1 cellular context compared by ENCODE assay signal in the genomic region with DNA sequence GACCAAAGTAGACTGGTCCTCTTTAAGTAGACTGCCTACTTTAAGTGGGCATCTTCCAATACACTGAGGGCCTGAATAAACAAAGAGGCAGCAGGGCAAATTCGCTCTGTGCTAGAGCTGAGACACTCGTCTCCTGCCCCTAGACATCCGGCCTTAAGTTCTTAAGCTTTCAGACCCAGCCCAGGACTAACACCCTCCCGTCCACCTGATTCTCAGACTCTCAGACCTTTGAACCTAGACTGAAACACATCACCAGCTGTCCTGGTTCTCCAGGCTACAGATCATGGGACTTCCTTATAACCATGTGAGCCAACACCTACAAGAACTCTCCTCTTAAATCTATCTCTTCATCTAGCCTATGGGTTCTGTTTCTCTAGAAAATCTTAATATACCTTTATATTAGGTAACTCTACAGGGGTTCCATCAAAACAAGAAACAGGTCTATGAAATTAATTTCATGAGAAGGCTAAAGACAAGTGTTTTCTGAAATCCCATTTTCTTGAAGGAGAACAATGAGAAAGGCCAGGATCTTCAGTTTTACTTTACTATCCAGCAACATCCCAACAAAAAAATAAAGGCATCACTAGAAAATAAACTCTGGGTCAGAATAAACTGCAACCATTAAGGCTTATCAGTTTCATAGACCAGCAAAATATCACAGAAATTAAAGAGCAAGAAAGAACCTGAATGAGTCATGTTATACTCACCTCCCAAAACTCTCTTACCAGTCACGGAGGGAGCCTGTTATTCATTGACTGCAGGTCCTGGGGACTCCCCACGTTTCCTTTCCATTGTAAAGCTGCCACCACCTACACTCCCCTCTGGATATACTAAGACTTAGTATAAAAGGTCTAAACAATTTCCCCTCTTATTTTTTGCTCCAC.
TF ChIP-seq lines count a peak whose summit lies in the region.

No MANE protein-coding gene starts in this region.

TF ChIP-seq in SK-N-SH treated with all-trans-retinoic acid at 6 μM for 48 hours, 23 proteins besides CTCF, POLR2A, EP300 and RAD21 (continued from another document):
- TF ChIP-seq ZC3H10 (CRISPR knock-in tag; IDR thresholded peaks at IDR 0.05), result no peak
- no peak for TF ChIP-seq SNAI2 (CRISPR knock-in tag; IDR thresholded peaks at IDR 0.05)
- TF ChIP-seq ZNF70 (CRISPR knock-in tag; IDR thresholded peaks at IDR 0.05), result no peak
- TF ChIP-seq TSHZ2 (CRISPR knock-in tag; IDR thresholded peaks at IDR 0.05), result no peak
- TF ChIP-seq CSRNP3 (CRISPR knock-in tag; IDR thresholded peaks at IDR 0.05), result no peak
- TF ChIP-seq CREB5 (CRISPR knock-in tag; IDR thresholded peaks at IDR 0.05; ENCODE audit: low read depth), result no peak
- TF ChIP-seq ZNF565 (CRISPR knock-in tag; conservative IDR thresholded peaks at IDR 0.05; ENCODE audit: low read depth), result no peak
- TF ChIP-seq ARNTL (CRISPR knock-in tag; IDR thresholded peaks at IDR 0.05; ENCODE audit: borderline replicate concordance, low read depth), result no peak
